In the genomic region with DNA sequence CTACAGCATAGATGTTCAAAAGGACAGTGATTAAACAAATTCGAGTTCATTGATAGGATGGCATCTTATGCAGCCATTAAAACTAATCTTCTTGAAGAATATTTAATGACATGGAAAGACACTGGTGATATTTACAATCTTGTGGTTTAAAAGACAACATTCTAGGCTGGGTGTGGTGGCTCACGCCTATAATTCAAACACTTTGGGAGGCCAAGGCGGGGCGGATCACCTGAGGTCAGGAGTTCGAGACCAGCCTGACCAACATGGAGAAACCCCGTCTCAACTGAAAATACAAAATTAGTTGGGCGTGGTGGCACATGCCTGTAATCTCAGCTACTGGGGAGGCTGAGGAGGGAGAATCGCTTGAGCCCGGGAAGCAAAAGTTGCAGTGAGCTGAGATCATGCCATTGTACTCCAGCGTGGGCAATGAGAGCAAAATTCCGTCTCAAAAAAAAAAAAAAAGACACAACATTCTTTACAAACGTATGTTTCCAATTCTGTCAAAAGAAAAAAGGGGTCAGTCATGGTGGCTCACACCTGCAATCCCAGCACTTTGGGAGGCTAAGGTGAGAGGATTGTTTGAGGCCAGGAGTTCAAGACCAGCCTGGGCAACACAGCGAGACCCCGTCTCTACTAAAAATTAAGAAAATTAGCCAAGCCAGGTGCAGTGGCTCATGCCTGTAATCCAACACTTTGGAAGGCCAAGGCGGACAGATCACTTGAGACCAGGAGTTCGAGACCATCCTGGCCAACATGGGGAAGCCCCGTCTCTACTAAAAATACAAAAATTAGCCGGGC, we compare ENCODE assay signal across 17 cellular contexts. TPM values are rescaled to one million over a fixed set of nuclear protein-coding genes. Genes with fewer than 3 reads are reported as not detected.
DNase-seq lines count a peak whose midpoint lies in the region; ATAC-seq and TF ChIP-seq lines count a peak whose summit lies in the region.
"Had no signal": no experiment of that assay in that cellular context is flagged by ENCODE, and none has a peak within 500 bp of the region (broad histone marks: within the 10 kb centered on the region; RNA-seq: fewer than 3 reads in every experiment).

No MANE protein-coding gene starts in this region.

- H2AFZ ChIP-seq in GM23338: no peak overlapping the region

- no peak for TF ChIP-seq CTCF in GM23338 (conservative IDR thresholded peaks at IDR 0.05; ENCODE audit: low read depth in 2 of 2)
- no peak for TF ChIP-seq CTCF in upper lobe of right lung (IDR thresholded peaks at IDR 0.05)

- H3K36me3 ChIP-seq in GM23338 (ENCODE audit: insufficient read depth): no peaks in the 10 kb centered on the region
- H3K36me3 ChIP-seq in upper lobe of right lung: no peaks in the 10 kb centered on the region

- peaks cover 6% of the 10 kb centered on the region for H3K27me3 Mint-ChIP-seq in activated T-cell treated with anti-CD3 and anti-CD28 coated beads, Interleukin-2, amount 50 U/mL, for 4 hours (ENCODE audit: low read depth)
- H3K27me3 Mint-ChIP-seq in activated T-cell treated with anti-CD3 and anti-CD28 coated beads, Interleukin-2, amount 50 U/mL, for 24 hours: peaks cover 3% of the 10 kb centered on the region
- peaks cover 17% of the 10 kb centered on the region for H3K27me3 Mint-ChIP-seq in GM23338 (ENCODE audit: insufficient read depth, low read depth, poor library complexity)
- H3K27me3 Mint-ChIP-seq in central memory CD8-positive, alpha-beta T cell: peaks cover 9% of the 10 kb centered on the region

- ATAC-seq in activated T-cell treated with anti-CD3 and anti-CD28 coated beads, Interleukin-2, amount 50 U/mL, for 4 hours: no peak
- ATAC-seq in GM23338 (no peak), upper lobe of right lung (no peak), HG03159 (IDR thresholded peaks at IDR 0.05; ENCODE audit: unreplicated experiment) (no peak), HG03108 (IDR thresholded peaks at IDR 0.05; ENCODE audit: unreplicated experiment) (no peak)
- no peak for ATAC-seq in central memory CD8-positive, alpha-beta T cell (replicated peaks; ENCODE audit: extremely low read depth, poor library complexity, severe bottlenecking)

- no peak overlapping the region for H3K4me2 ChIP-seq in GM23338

- peaks cover 28% of the 10 kb centered on the region for H3K4me1 Mint-ChIP-seq in activated T-cell treated with anti-CD3 and anti-CD28 coated beads, Interleukin-2, amount 50 U/mL, for 4 hours (ENCODE audit: low read depth)
- peaks cover 31% of the 10 kb centered on the region for H3K4me1 Mint-ChIP-seq in activated T-cell treated with anti-CD3 and anti-CD28 coated beads, Interleukin-2, amount 50 U/mL, for 24 hours (ENCODE audit: low read depth)
- H3K4me1 Mint-ChIP-seq in GM23338: peaks cover 28% of the 10 kb centered on the region
- peaks cover 33% of the 10 kb centered on the region for H3K4me1 Mint-ChIP-seq in central memory CD8-positive, alpha-beta T cell

- 0 out of 2 replicates have a peak, but pooled peaks cover 6% of the 10 kb centered on the region for H3F3A ChIP-seq in GM23338 (replicated peaks; ENCODE audit: low read depth)

- H3K4me1 ChIP-seq in GM23338 (ENCODE audit: insufficient read depth) (peaks cover 19% of the 10 kb centered on the region), upper lobe of right lung (peaks cover 4% of the 10 kb centered on the region)

- H3K9me3 Mint-ChIP-seq in activated T-cell treated with anti-CD3 and anti-CD28 coated beads, Interleukin-2, amount 50 U/mL, for 4 hours: no peaks in the 10 kb centered on the region
- H3K9me3 Mint-ChIP-seq in activated T-cell treated with anti-CD3 and anti-CD28 coated beads, Interleukin-2, amount 50 U/mL, for 24 hours: no peaks in the 10 kb centered on the region
- H3K9me3 Mint-ChIP-seq in GM23338: no peaks in the 10 kb centered on the region
- no peaks in the 10 kb centered on the region for H3K9me3 Mint-ChIP-seq in central memory CD8-positive, alpha-beta T cell

- H3K27ac Mint-ChIP-seq in activated T-cell treated with anti-CD3 and anti-CD28 coated beads, Interleukin-2, amount 50 U/mL, for 24 hours: no peak overlapping the region
- no peak overlapping the region for H3K27ac Mint-ChIP-seq in GM23338
- peak overlapping the region; percentile 53 for H3K27ac Mint-ChIP-seq in central memory CD8-positive, alpha-beta T cell (ENCODE audit: low read depth)

- no peak for DNase-seq in activated T-cell treated with anti-CD3 and anti-CD28 coated beads, Interleukin-2, amount 50 U/mL, for 4 hours
- DNase-seq in activated T-cell treated with anti-CD3 and anti-CD28 coated beads, Interleukin-2, amount 50 U/mL, for 24 hours: no peak
- no peak for DNase-seq in GM23338 (ENCODE audit: low spot score)
- DNase-seq in central memory CD8-positive, alpha-beta T cell (ENCODE audit: low spot score in 2 of 2): no peak
- no peak for DNase-seq in upper lobe of right lung
- no peak for DNase-seq in OCI-M1 (lab: John Stamatoyannopoulos, UW)
- DNase-seq: COR-L47, EL, IMR-90, NCI-H1417, NCI-H2029, NCI-H2171, NCI-H446, RPMI8226 had no signal

- no peak overlapping the region for H3K4me3 ChIP-seq in GM23338
- no peak overlapping the region for H3K4me3 ChIP-seq in upper lobe of right lung

- no peaks in the 10 kb centered on the region for H3K36me3 Mint-ChIP-seq in activated T-cell treated with anti-CD3 and anti-CD28 coated beads, Interleukin-2, amount 50 U/mL, for 4 hours (ENCODE audit: insufficient read depth)
- peaks cover 6% of the 10 kb centered on the region for H3K36me3 Mint-ChIP-seq in activated T-cell treated with anti-CD3 and anti-CD28 coated beads, Interleukin-2, amount 50 U/mL, for 24 hours (ENCODE audit: low read depth)
- H3K36me3 Mint-ChIP-seq in GM23338 (ENCODE audit: low read depth): no peaks in the 10 kb centered on the region
- H3K36me3 Mint-ChIP-seq in central memory CD8-positive, alpha-beta T cell (ENCODE audit: insufficient read depth): peaks cover 22% of the 10 kb centered on the region

- H4K20me1 ChIP-seq in GM23338 (replicated peaks; ENCODE audit: insufficient read depth): peaks cover 4% of the 10 kb centered on the region

- H3K27me3 ChIP-seq in GM23338 (ENCODE audit: insufficient read depth) (no peaks in the 10 kb centered on the region), upper lobe of right lung (no peaks in the 10 kb centered on the region)

- H3K9me2 ChIP-seq in GM23338 (ENCODE audit: insufficient read depth): no peaks in the 10 kb centered on the region

- H3K27ac ChIP-seq in GM23338 (ENCODE audit: low read depth): peak overlapping the region; percentile 60; the same call in 1 of the 2 replicates
- H3K27ac ChIP-seq in upper lobe of right lung: peak overlapping the region; percentile 11
- H3K27ac ChIP-seq: C4-2B had no signal

- intact Hi-C loops in upper lobe of right lung (cut with DNase I): loop anchor here (5.0 to 10.0 kb wide), 2 partner anchors 64 to 202 kb away; a partner anchor contains a TSS

- peaks cover 23% of the 10 kb centered on the region for H3K79me2 ChIP-seq in GM23338 (replicated peaks; ENCODE audit: insufficient read depth)

- peak overlapping the region; percentile 6 for H3K4me3 Mint-ChIP-seq in activated T-cell treated with anti-CD3 and anti-CD28 coated beads, Interleukin-2, amount 50 U/mL, for 4 hours
- H3K4me3 Mint-ChIP-seq in activated T-cell treated with anti-CD3 and anti-CD28 coated beads, Interleukin-2, amount 50 U/mL, for 24 hours: no peak overlapping the region
- H3K4me3 Mint-ChIP-seq in GM23338: no peak overlapping the region
- H3K4me3 Mint-ChIP-seq in central memory CD8-positive, alpha-beta T cell: no peak overlapping the region

- H3K9me3 ChIP-seq in upper lobe of right lung: no peaks in the 10 kb centered on the region

TF ChIP-seq in GM23338, 12 proteins besides CTCF, POLR2A, EP300 and RAD21 (continues in another document):
- TF ChIP-seq JUNB (IDR thresholded peaks at IDR 0.05; ENCODE audit: unreplicated experiment) (no peak), NANOG (IDR thresholded peaks at IDR 0.05; ENCODE audit: borderline replicate concordance) (no peak), ZNF331 (CRISPR knock-in tag; IDR thresholded peaks at IDR 0.05; ENCODE audit: low read depth) (no peak), STAT1 (IDR thresholded peaks at IDR 0.05; ENCODE audit: unreplicated experiment) (no peak)
- TF ChIP-seq, protein P1, sequence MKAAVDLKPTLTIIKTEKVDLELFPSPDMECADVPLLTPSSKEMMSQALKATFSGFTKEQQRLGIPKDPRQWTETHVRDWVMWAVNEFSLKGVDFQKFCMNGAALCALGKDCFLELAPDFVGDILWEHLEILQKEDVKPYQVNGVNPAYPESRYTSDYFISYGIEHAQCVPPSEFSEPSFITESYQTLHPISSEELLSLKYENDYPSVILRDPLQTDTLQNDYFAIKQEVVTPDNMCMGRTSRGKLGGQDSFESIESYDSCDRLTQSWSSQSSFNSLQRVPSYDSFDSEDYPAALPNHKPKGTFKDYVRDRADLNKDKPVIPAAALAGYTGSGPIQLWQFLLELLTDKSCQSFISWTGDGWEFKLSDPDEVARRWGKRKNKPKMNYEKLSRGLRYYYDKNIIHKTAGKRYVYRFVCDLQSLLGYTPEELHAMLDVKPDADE (IDR thresholded peaks at IDR 0.05): no peak

RNA-seq across cellular contexts. Expression of a gene that starts 2.5 kb away (rescaled TPM):
- total RNA-seq in activated T-cell treated with anti-CD3 and anti-CD28 coated beads, Interleukin-2, amount 50 U/mL, for 4 hours: 10 to 100 TPM; 21.3 to 24.4 (median 23.5) TPM
- 31.7 and 35.4 TPM in 2 replicates for total RNA-seq in GM23338 (2014; rRNA removed; shearing (Covaris generic))
- 28.3 and 28.7 TPM in 2 replicates for polyA plus RNA-seq in GM23338 (2016; fragmentation: Nextera tagmentation; extraction: Ambion mirVana)
- total RNA-seq in upper lobe of right lung: 72.8 TPM

RNA-seq across cellular contexts. Expression of a gene that starts 39.0 kb away (rescaled TPM):
- total RNA-seq in activated T-cell treated with anti-CD3 and anti-CD28 coated beads, Interleukin-2, amount 50 U/mL, for 4 hours: under 1 TPM in 1 of 3 donors, not detected in 2; 0.20 TPM
- total RNA-seq in GM23338 (2014; rRNA removed; shearing (Covaris generic)): 0.45 and 0.97 TPM in 2 replicates
- polyA plus RNA-seq in GM23338 (2016; fragmentation: Nextera tagmentation; extraction: Ambion mirVana): 0.26 and 0.27 TPM in 2 replicates
- total RNA-seq in upper lobe of right lung: not detected
- total RNA-seq: IMR-90 had no signal
- polyA plus RNA-seq: IMR-90 had no signal
